In genomic region chr12:66799548-66799947, GRCh38 we compare ENCODE assay signal across 23 cellular contexts.
"Had no signal": no experiment of that assay in that cellular context is flagged by ENCODE, and none has a peak within 500 bp of the region (broad histone marks: within the 10 kb centered on the region; RNA-seq: fewer than 3 reads in every experiment).

No MANE protein-coding gene starts in this region.

- H3K4me1 Mint-ChIP-seq: central memory CD8-positive, alpha-beta T cell had no signal

- DNase-seq: activated CD4-positive, alpha-beta T cell treated with anti-CD3 and anti-CD28 coated beads for 4 hours; activated CD8-positive, alpha-beta memory T cell treated with anti-CD3 and anti-CD28 coated beads, Interleukin-2, amount 50 U/mL, for 48 hours; activated CD8-positive, alpha-beta T cell treated with anti-CD3 and anti-CD28 coated beads, Interleukin-2, amount 10 ng/mL, durations not matched to agents 7 days and 5 days; activated naive CD4-positive, alpha-beta T cell treated with anti-CD3 and anti-CD28 coated beads, Interleukin-2, amount 50 U/mL, for 16 hours; activated naive CD8-positive, alpha-beta T cell treated with anti-CD3 and anti-CD28 coated beads, Interleukin-2, amount 50 U/mL, for 24 hours; activated T-cell treated with anti-CD3 and anti-CD28 coated beads, Interleukin-2, amount 50 U/mL, for 1 hour; amniotic stem cell; body of pancreas; Karpas-422; NCI-H1105 treated with DMSO at 0.1 percent for 48 hours; NCI-H1694; NCI-H2029; NCI-H2171; NCI-H2227 treated with DMSO at 0.1 percent for 48 hours; NCI-H446 treated with DMSO at 0.1 percent for 48 hours; NCI-H524 treated with DMSO at 0.1 percent for 48 hours; T-cell; T-helper 2 cell; T1000 had no signal

- H3K4me3 Mint-ChIP-seq: activated CD8-positive, alpha-beta T cell treated with anti-CD3 and anti-CD28 coated beads, Interleukin-2, amount 10 ng/mL, durations not matched to agents 7 days and 5 days; activated naive CD8-positive, alpha-beta T cell treated with anti-CD3 and anti-CD28 coated beads, Interleukin-2, amount 50 U/mL, for 24 hours; central memory CD8-positive, alpha-beta T cell; T-cell had no signal

- H3K36me3 ChIP-seq: ascending aorta had no signal

- H3K27ac ChIP-seq: ascending aorta, body of pancreas, SK-N-MC had no signal

- H3K27me3 ChIP-seq: ascending aorta, body of pancreas had no signal

- H3K9me3 ChIP-seq: ascending aorta, body of pancreas had no signal

- H3K4me3 ChIP-seq: ascending aorta, body of pancreas, K562, SK-N-MC had no signal

- H3K4me1 ChIP-seq: ascending aorta had no signal

- H3K27ac Mint-ChIP-seq: activated CD8-positive, alpha-beta T cell treated with anti-CD3 and anti-CD28 coated beads, Interleukin-2, amount 10 ng/mL, durations not matched to agents 7 days and 5 days; activated naive CD8-positive, alpha-beta T cell treated with anti-CD3 and anti-CD28 coated beads, Interleukin-2, amount 50 U/mL, for 24 hours had no signal

- H3K9me3 Mint-ChIP-seq: activated naive CD8-positive, alpha-beta T cell treated with anti-CD3 and anti-CD28 coated beads, Interleukin-2, amount 50 U/mL, for 24 hours; central memory CD8-positive, alpha-beta T cell; T-cell had no signal

- H3K36me3 Mint-ChIP-seq: T-cell had no signal

- H3K27me3 Mint-ChIP-seq: activated naive CD8-positive, alpha-beta T cell treated with anti-CD3 and anti-CD28 coated beads, Interleukin-2, amount 50 U/mL, for 24 hours had no signal
